ENCODE assay signal across 8 cellular contexts in the genomic region with DNA sequence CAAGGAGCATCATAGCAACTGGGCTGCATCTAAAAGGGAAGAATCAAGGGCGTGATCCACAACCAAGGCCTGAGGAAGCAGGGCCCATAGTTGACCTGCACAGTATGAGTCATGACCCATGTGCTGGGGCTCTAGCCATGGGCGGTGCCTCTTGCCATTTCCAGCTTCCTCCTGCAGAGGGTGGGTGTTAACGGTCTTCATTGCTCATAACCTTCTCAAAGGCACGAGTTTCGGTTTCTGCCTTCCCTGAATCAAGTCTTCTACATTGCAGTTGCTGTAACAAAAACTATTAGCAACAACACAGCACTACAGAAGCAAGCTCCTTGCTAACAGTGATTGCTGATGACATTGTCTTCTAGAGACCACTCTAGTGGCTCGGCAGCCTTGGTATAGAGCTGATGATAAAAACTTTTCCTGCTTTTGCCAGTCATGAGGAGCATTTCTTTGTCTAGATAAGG.
DNase-seq lines count a peak whose midpoint lies in the region; ATAC-seq and TF ChIP-seq lines count a peak whose summit lies in the region.

No MANE protein-coding gene starts in this region.

- H3K4me1 Mint-ChIP-seq in activated naive CD8-positive, alpha-beta T cell treated with anti-CD3 and anti-CD28 coated beads for 36 hours: peaks cover 9% of the 10 kb centered on the region
- H3K4me1 Mint-ChIP-seq in immature natural killer cell: peaks cover 0 to 4% of the 10 kb centered on the region in 2 donors

- TF ChIP-seq POLR2A in GM18505 (IDR thresholded peaks at IDR 0.05; ENCODE audit: borderline replicate concordance, extremely low read depth, insufficient read depth, insufficient read length): no peak

- H3K27ac Mint-ChIP-seq in activated naive CD8-positive, alpha-beta T cell treated with anti-CD3 and anti-CD28 coated beads for 36 hours: no peak overlapping the region
- H3K27ac Mint-ChIP-seq in immature natural killer cell: peak overlapping the region; percentile 33 to 88 (median 66)

- ATAC-seq in GM18505 (IDR thresholded peaks at IDR 0.05; ENCODE audit: unreplicated experiment): peak; percentile 94
- ATAC-seq in HG02642 (IDR thresholded peaks at IDR 0.05; ENCODE audit: poor library complexity, unreplicated experiment): peak; percentile 64

- no peaks in the 10 kb centered on the region for H3K36me3 Mint-ChIP-seq in activated naive CD8-positive, alpha-beta T cell treated with anti-CD3 and anti-CD28 coated beads for 36 hours
- no peaks in the 10 kb centered on the region for H3K36me3 Mint-ChIP-seq in immature natural killer cell

- no peak overlapping the region for H3K4me3 Mint-ChIP-seq in activated naive CD8-positive, alpha-beta T cell treated with anti-CD3 and anti-CD28 coated beads for 36 hours
- peak overlapping the region in 2 of 5 donors; percentile 41 to 50 for H3K4me3 Mint-ChIP-seq in immature natural killer cell

- no peaks in the 10 kb centered on the region for H3K9me3 Mint-ChIP-seq in activated naive CD8-positive, alpha-beta T cell treated with anti-CD3 and anti-CD28 coated beads for 36 hours
- H3K9me3 Mint-ChIP-seq in immature natural killer cell: peaks cover 0 to 2% (median 0%) of the 10 kb centered on the region in 6 donors

- peaks cover under 1% of the 10 kb centered on the region for H3K27me3 Mint-ChIP-seq in activated naive CD8-positive, alpha-beta T cell treated with anti-CD3 and anti-CD28 coated beads for 36 hours
- H3K27me3 Mint-ChIP-seq in immature natural killer cell (ENCODE audit: low read depth in 3 of 3): peaks cover 2 to 3% (median 3%) of the 10 kb centered on the region in 3 donors

- peak; percentile 89 to 93 for DNase-seq in NOMO-1 (lab: John Stamatoyannopoulos, UW; ENCODE audit: unreplicated experiment in 2 of 2)
- peak; percentile 39 for DNase-seq in activated naive CD8-positive, alpha-beta T cell treated with anti-CD3 and anti-CD28 coated beads for 36 hours
- peak; percentile 8 to 40 (median 9) for DNase-seq in immature natural killer cell
- peak; percentile 70 for DNase-seq in stimulated activated CD8-positive, alpha-beta memory T cell treated with anti-CD3 and anti-CD28 coated beads, Interleukin-4, amount 100 ng/mL, for 48 hours
- DNase-seq in NCI-H128 (lab: John Stamatoyannopoulos, UW; ENCODE audit: unreplicated experiment): no peak
- no peak for DNase-seq in NCI-H774 (lab: John Stamatoyannopoulos, UW)

Comparison
In these comparisons a context has a peak if more than half of its experiments do, and no peak if none do; other contexts are left out.
1. DNase-seq: peak in NOMO-1 (2 of 2), activated naive CD8-positive, alpha-beta T cell treated with anti-CD3 and anti-CD28 coated beads for 36 hours (single experiment), immature natural killer cell (3 of 3) and stimulated activated CD8-positive, alpha-beta memory T cell treated with anti-CD3 and anti-CD28 coated beads, Interleukin-4, amount 100 ng/mL, for 48 hours (single experiment); none in NCI-H128 (single experiment) and NCI-H774 (single experiment).